ENCODE assay signal across 8 cellular contexts in the genomic region with DNA sequence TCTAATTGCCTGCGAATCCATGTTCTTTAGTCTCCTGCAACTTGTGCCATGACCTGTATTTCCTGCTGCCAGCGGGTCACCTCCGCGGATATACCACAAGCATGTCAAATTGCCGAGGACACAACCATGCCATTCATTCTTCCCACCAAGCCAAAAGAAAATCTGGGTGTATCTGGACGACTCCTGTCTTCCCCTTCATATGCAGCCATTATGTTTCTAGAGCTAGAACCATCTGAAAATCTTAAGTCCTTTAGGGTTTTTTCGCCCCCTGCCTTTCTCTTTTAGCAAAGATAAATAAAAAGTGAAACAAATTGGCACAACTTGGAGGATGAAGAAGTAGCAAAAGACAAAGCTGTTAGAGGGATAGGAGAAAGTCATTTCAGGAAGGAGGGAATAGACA.
DNase-seq lines count a peak whose midpoint lies in the region; ATAC-seq and TF ChIP-seq lines count a peak whose summit lies in the region.

No MANE protein-coding gene starts in this region.

- H3K36me3 ChIP-seq in mucosa of descending colon (ENCODE audit: low read depth), result peaks cover 6% of the 10 kb centered on the region

- H3K4me3 Mint-ChIP-seq in activated CD8-positive, alpha-beta memory T cell treated with anti-CD3 and anti-CD28 coated beads, Interleukin-2, amount 10 ng/mL, durations not matched to agents 7 days and 5 days, result peak overlapping the region; percentile 89

- intact Hi-C loops in mucosa of descending colon (cut with DNase I, micrococcal nuclease), result no loop called here

- H3K4me1 Mint-ChIP-seq in activated CD8-positive, alpha-beta memory T cell treated with anti-CD3 and anti-CD28 coated beads, Interleukin-2, amount 10 ng/mL, durations not matched to agents 7 days and 5 days, result peaks cover 42% of the 10 kb centered on the region

- peaks cover 12% of the 10 kb centered on the region for H3K4me1 ChIP-seq in mucosa of descending colon (ENCODE audit: low read depth)

- ATAC-seq in activated CD8-positive, alpha-beta memory T cell treated with anti-CD3 and anti-CD28 coated beads, Interleukin-2, amount 10 ng/mL, durations not matched to agents 7 days and 5 days, result no peak
- no peak for ATAC-seq in HG03097 (IDR thresholded peaks at IDR 0.05; ENCODE audit: low FRiP score, unreplicated experiment)
- ATAC-seq in mucosa of descending colon, result no peak

- H3K4me3 ChIP-seq in foreskin fibroblast (ENCODE audit: low read depth in 1 of 2, low read length in 2 of 2) (peak overlapping the region; percentile 1 to 71), mucosa of descending colon (no peak overlapping the region)

- no peaks in the 10 kb centered on the region for H3K27me3 Mint-ChIP-seq in activated CD8-positive, alpha-beta memory T cell treated with anti-CD3 and anti-CD28 coated beads, Interleukin-2, amount 10 ng/mL, durations not matched to agents 7 days and 5 days

- CTCF ChIA-PET in activated CD8-positive, alpha-beta memory T cell treated with anti-CD3 and anti-CD28 coated beads, Interleukin-2, amount 10 ng/mL, durations not matched to agents 7 days and 5 days (lab: Charles Lee), result interaction anchor here (1.2 to 1.7 kb wide), 3 partner anchors 20 to 77 kb away, joined by 3 to 7 read pairs (median 4); no protein-coding TSS in a partner anchor

- no peak for DNase-seq in activated CD8-positive, alpha-beta memory T cell treated with anti-CD3 and anti-CD28 coated beads, Interleukin-2, amount 10 ng/mL, durations not matched to agents 7 days and 5 days
- DNase-seq in activated CD8-positive, alpha-beta memory T cell treated with anti-CD3 and anti-CD28 coated beads for 24 hours, result no peak
- DNase-seq in SW480 (ENCODE audit: low spot score) (peak; percentile 27), foreskin fibroblast (peak in 1 of 2 donors; percentile 34), superior temporal gyrus (ENCODE audit: extremely low spot score) (peak; percentile 41), mucosa of descending colon (no peak)
- no peak for DNase-seq in activated CD4-positive, CD25-positive, alpha-beta regulatory T cell (lab: John Stamatoyannopoulos, UW)

- peak overlapping the region; percentile 86 for H3K27ac Mint-ChIP-seq in activated CD8-positive, alpha-beta memory T cell treated with anti-CD3 and anti-CD28 coated beads, Interleukin-2, amount 10 ng/mL, durations not matched to agents 7 days and 5 days

- no peak for TF ChIP-seq CTCF in foreskin fibroblast (IDR thresholded peaks at IDR 0.05; ENCODE audit: low read depth, low read length)
- no peak for TF ChIP-seq CTCF in mucosa of descending colon (IDR thresholded peaks at IDR 0.05)

- H3K36me3 Mint-ChIP-seq in activated CD8-positive, alpha-beta memory T cell treated with anti-CD3 and anti-CD28 coated beads, Interleukin-2, amount 10 ng/mL, durations not matched to agents 7 days and 5 days, result peaks cover 1% of the 10 kb centered on the region

- H3K9me3 Mint-ChIP-seq in activated CD8-positive, alpha-beta memory T cell treated with anti-CD3 and anti-CD28 coated beads, Interleukin-2, amount 10 ng/mL, durations not matched to agents 7 days and 5 days (ENCODE audit: low read depth), result no peaks in the 10 kb centered on the region

- H3K9me3 ChIP-seq in mucosa of descending colon, result no peaks in the 10 kb centered on the region

Comparison
In these comparisons a context has a peak if more than half of its experiments do, and no peak if none do; other contexts are left out.
1. DNase-seq: peak in SW480 (single experiment) and superior temporal gyrus (single experiment); none in activated CD8-positive, alpha-beta memory T cell treated with anti-CD3 and anti-CD28 coated beads, Interleukin-2, amount 10 ng/mL, durations not matched to agents 7 days and 5 days (single experiment), activated CD8-positive, alpha-beta memory T cell treated with anti-CD3 and anti-CD28 coated beads for 24 hours (single experiment), activated CD4-positive, CD25-positive, alpha-beta regulatory T cell (0 of 4) and mucosa of descending colon (0 of 3).